Comparison of ENCODE assay signal across 1 cellular context in genomic region chr6:136550045-136550329, GRCh38.
TF ChIP-seq lines count a peak whose summit lies in the region.

No MANE protein-coding gene starts in this region.

TF ChIP-seq in IMR-90, 13 proteins besides CTCF, POLR2A, EP300 and RAD21 (continued from another document):
- peak; percentile 12; the same call in 1 of the 2 replicates for TF ChIP-seq MAZ (IDR thresholded peaks at IDR 0.05; ENCODE audit: borderline replicate concordance, low read depth, low read length)
- TF ChIP-seq FOS (IDR thresholded peaks at IDR 0.05; ENCODE audit: low read depth, low read length), result no peak
